15 cellular contexts compared by ENCODE assay signal in the genomic region with DNA sequence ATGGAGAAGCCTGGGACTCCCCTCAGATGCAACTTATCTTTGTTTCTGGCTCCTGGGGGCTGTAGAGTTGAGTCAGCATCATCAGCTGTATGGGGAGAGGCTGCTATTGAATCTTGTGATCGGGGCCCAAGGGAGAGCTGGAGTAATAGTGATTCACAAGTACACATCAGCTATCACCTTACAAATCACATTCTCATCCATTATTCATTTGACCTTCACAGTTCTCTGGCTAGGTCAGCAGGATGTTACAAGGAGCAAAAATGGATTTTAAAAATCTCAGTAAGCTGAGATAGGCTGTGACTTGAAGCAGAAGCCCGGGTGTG.
A peak's percentile ranks its signal among the peaks of the same experiment; 100 is the strongest.
DNase-seq lines count a peak whose midpoint lies in the region; ATAC-seq and TF ChIP-seq lines count a peak whose summit lies in the region.
"Had no signal": no experiment of that assay in that cellular context is flagged by ENCODE, and none has a peak within 500 bp of the region (broad histone marks: within the 10 kb centered on the region; RNA-seq: fewer than 3 reads in every experiment).

No MANE protein-coding gene starts in this region.

- H3K4me1 ChIP-seq in Loucy (ENCODE audit: insufficient read depth, low read length, poor library complexity, severe bottlenecking): peaks cover 6% of the 10 kb centered on the region
- H3K4me1 ChIP-seq: gastrocnemius medialis, Peyer's patch, upper lobe of left lung had no signal

- H2AFZ ChIP-seq in Loucy (ENCODE audit: low read length): 0 out of 2 replicates have a peak overlapping the region, but pooled peaks have one; percentile 37

- ATAC-seq in natural killer cell treated with Interleukin-12 subunit alpha and Interleukin-12 subunit beta and Interleukin-15 and Interleukin-18, amount 100 ng/mL, for 72 hours: no peak
- ATAC-seq in GM18505 (IDR thresholded peaks at IDR 0.05; ENCODE audit: unreplicated experiment): no peak

- H3K4me3 Mint-ChIP-seq in nephron: no peak overlapping the region
- H3K4me3 Mint-ChIP-seq in natural killer cell treated with Interleukin-12 subunit alpha and Interleukin-12 subunit beta and Interleukin-15 and Interleukin-18, amount 100 ng/mL, for 72 hours: no peak overlapping the region
- H3K4me3 Mint-ChIP-seq: activated T-cell treated with anti-CD3 and anti-CD28 coated beads, Interleukin-2, amount 50 U/mL, for 24 hours had no signal

- H3K9me3 ChIP-seq in Loucy (ENCODE audit: insufficient read depth, low read depth, low read length): no peaks in the 10 kb centered on the region
- H3K9me3 ChIP-seq: gastrocnemius medialis, Peyer's patch, upper lobe of left lung had no signal

- TF ChIP-seq CTCF in Loucy (conservative IDR thresholded peaks at IDR 0.05; ENCODE audit: low read length): no peak
- no peak for TF ChIP-seq CTCF in cardiac fibroblast (IDR thresholded peaks at IDR 0.05; ENCODE audit: low read depth, low read length)
- no peak for TF ChIP-seq CTCF in nephron (IDR thresholded peaks at IDR 0.05; ENCODE audit: unreplicated experiment in 3 of 3)

- peak overlapping the region in 2 of 3 experiments; percentile 33 to 77 for H3K27ac Mint-ChIP-seq in nephron
- no peak overlapping the region for H3K27ac Mint-ChIP-seq in natural killer cell treated with Interleukin-12 subunit alpha and Interleukin-12 subunit beta and Interleukin-15 and Interleukin-18, amount 100 ng/mL, for 72 hours
- H3K27ac Mint-ChIP-seq: activated T-cell treated with anti-CD3 and anti-CD28 coated beads, Interleukin-2, amount 50 U/mL, for 24 hours; progenitor cell of endocrine pancreas had no signal

- no peaks in the 10 kb centered on the region for H3K9me2 ChIP-seq in Loucy (replicated peaks; ENCODE audit: low read depth, low read length)

- no peaks in the 10 kb centered on the region for H3K79me2 ChIP-seq in Loucy (ENCODE audit: insufficient read depth, low read length)

- no peaks in the 10 kb centered on the region for H4K20me1 ChIP-seq in Loucy (ENCODE audit: insufficient read depth, low read length, poor library complexity, severe bottlenecking)

- H3K9ac ChIP-seq in Loucy (ENCODE audit: low read depth, low read length, poor library complexity, severe bottlenecking): no peak overlapping the region

- H3K4me3 ChIP-seq in Loucy (ENCODE audit: low read length, poor library complexity, severe bottlenecking): no peak overlapping the region
- H3K4me3 ChIP-seq in cardiac fibroblast (replicated peaks in 1 of 2; ENCODE audit: low read depth in 2 of 2, low read length in 2 of 2): no peak overlapping the region
- H3K4me3 ChIP-seq: gastrocnemius medialis, Peyer's patch, upper lobe of left lung had no signal

- no peaks in the 10 kb centered on the region for H3K36me3 ChIP-seq in Loucy (ENCODE audit: insufficient read depth, low read length)
- H3K36me3 ChIP-seq: gastrocnemius medialis, Peyer's patch, upper lobe of left lung had no signal

- DNase-seq in COLO829 (ENCODE audit: low spot score) (peak; percentile 60), cardiac fibroblast (ENCODE audit: low read depth in 2 of 2) (peak; percentile 66 to 77), HuH-7 (ENCODE audit: low spot score) (no peak)
- DNase-seq in natural killer cell treated with Interleukin-12 subunit alpha and Interleukin-12 subunit beta and Interleukin-15 and Interleukin-18, amount 100 ng/mL, for 72 hours (ENCODE audit: low spot score): no peak
- DNase-seq: activated T-cell treated with anti-CD3 and anti-CD28 coated beads, Interleukin-2, amount 50 U/mL, for 24 hours; gastrocnemius medialis; NCI-H1417; NCI-H524; Peyer's patch; T-helper 2 cell; upper lobe of left lung had no signal

- H3K4me2 ChIP-seq in Loucy (ENCODE audit: low read depth, low read length, poor library complexity, severe bottlenecking): no peak overlapping the region

- H3K4me1 Mint-ChIP-seq in nephron: peaks cover 32% of the 10 kb centered on the region
- H3K4me1 Mint-ChIP-seq in natural killer cell treated with Interleukin-12 subunit alpha and Interleukin-12 subunit beta and Interleukin-15 and Interleukin-18, amount 100 ng/mL, for 72 hours (ENCODE audit: low read depth in 2 of 2): no peaks in the 10 kb centered on the region

- H3K27me3 Mint-ChIP-seq in nephron (ENCODE audit: low read depth): peaks cover 28% of the 10 kb centered on the region
- H3K27me3 Mint-ChIP-seq in natural killer cell treated with Interleukin-12 subunit alpha and Interleukin-12 subunit beta and Interleukin-15 and Interleukin-18, amount 100 ng/mL, for 72 hours: peaks cover 15% of the 10 kb centered on the region in 2 donors

- no peaks in the 10 kb centered on the region for H3K36me3 Mint-ChIP-seq in nephron (ENCODE audit: low read depth)
- H3K36me3 Mint-ChIP-seq in natural killer cell treated with Interleukin-12 subunit alpha and Interleukin-12 subunit beta and Interleukin-15 and Interleukin-18, amount 100 ng/mL, for 72 hours: no peaks in the 10 kb centered on the region

- no peaks in the 10 kb centered on the region for H3K27me3 ChIP-seq in Loucy (ENCODE audit: insufficient read depth, low read length, poor library complexity, severe bottlenecking)
- H3K27me3 ChIP-seq: Peyer's patch, upper lobe of left lung had no signal

- no peaks in the 10 kb centered on the region for H3F3A ChIP-seq in Loucy (ENCODE audit: low read depth)

- TF ChIP-seq POLR2A in GM18505 (IDR thresholded peaks at IDR 0.05; ENCODE audit: borderline replicate concordance, extremely low read depth, insufficient read depth, insufficient read length): no peak

- peaks cover 5% of the 10 kb centered on the region for H3K9me3 Mint-ChIP-seq in nephron
- no peaks in the 10 kb centered on the region for H3K9me3 Mint-ChIP-seq in natural killer cell treated with Interleukin-12 subunit alpha and Interleukin-12 subunit beta and Interleukin-15 and Interleukin-18, amount 100 ng/mL, for 72 hours
- H3K9me3 Mint-ChIP-seq: activated T-cell treated with anti-CD3 and anti-CD28 coated beads, Interleukin-2, amount 50 U/mL, for 24 hours had no signal

Comparison
In these comparisons a context has a peak if more than half of its experiments do, and no peak if none do; other contexts are left out.
1. DNase-seq: peak in COLO829 (single experiment) and cardiac fibroblast (2 of 2); none in HuH-7 (single experiment) and natural killer cell treated with Interleukin-12 subunit alpha and Interleukin-12 subunit beta and Interleukin-15 and Interleukin-18, amount 100 ng/mL, for 72 hours (single experiment).
2. H3K27ac Mint-ChIP-seq: peak in nephron (2 of 3); none in natural killer cell treated with Interleukin-12 subunit alpha and Interleukin-12 subunit beta and Interleukin-15 and Interleukin-18, amount 100 ng/mL, for 72 hours (0 of 2).